ENCODE assay signal across 26 cellular contexts in the genomic region with DNA sequence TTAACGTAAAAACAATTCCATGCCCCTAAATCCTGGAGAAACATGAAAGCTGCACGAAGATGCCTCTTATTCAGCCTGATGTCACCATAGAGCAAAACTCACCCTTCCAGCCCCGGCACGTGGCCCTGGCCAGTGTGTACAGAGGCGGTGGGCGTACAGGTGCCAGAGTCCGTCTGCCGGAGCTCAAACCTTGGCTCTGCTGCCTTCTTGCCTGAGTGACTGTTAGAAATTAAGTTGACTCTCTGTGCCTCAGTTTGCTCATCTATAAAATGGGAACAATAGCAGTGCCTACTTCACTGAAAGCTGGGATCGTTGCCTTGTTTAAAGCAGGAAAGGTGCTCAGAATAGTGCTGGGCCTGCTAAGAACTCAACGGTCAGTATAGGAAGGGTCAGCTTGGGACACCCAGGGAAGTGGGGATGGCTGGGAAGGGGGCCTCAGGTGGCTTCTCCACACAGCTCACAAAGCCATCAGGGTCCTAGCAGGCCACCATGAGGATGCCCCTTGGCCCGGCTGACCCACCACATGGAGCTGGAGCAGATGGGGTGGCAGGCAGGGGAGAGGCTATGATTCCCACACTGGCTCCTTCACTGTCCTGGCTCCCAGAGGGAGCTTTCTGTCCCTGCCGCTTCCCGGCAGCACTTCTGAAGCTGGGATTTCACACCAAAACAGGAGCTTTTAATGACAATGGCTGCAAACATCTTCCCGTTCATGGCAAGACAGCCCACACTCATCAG.
DNase-seq lines count a peak whose midpoint lies in the region; ATAC-seq, FAIRE-seq and TF ChIP-seq lines count a peak whose summit lies in the region.
"Had no signal": no experiment of that assay in that cellular context is flagged by ENCODE, and none has a peak within 500 bp of the region (broad histone marks: within the 10 kb centered on the region; RNA-seq: fewer than 3 reads in every experiment).

No MANE protein-coding gene starts in this region.

- POLR2A ChIA-PET in HepG2 (lab: Yijun Ruan, JAX), result no interaction called here

- no peak overlapping the region for H3K4me2 ChIP-seq in HepG2 (ENCODE audit: low read depth, low read length)
- H3K4me2 ChIP-seq in osteoblast (ENCODE audit: insufficient read depth, low read length), result no peak overlapping the region
- H3K4me2 ChIP-seq: KMS-11, SK-N-SH had no signal

- H3K27me3 ChIP-seq in HepG2 (ENCODE audit: control insufficient read depth in 1 of 2, insufficient read depth in 2 of 2, low read length in 2 of 2) (peaks cover 9 to 84% of the 10 kb centered on the region in 2 experiments), osteoblast (ENCODE audit: insufficient read depth, low read length) (no peaks in the 10 kb centered on the region)
- H3K27me3 ChIP-seq: Peyer's patch had no signal

- FAIRE-seq in HepG2 (lab: Jason Lieb, UNC) (no peak), urothelium cell line (lab: Jason Lieb, UNC) (no peak)
- FAIRE-seq: GM19239, H54 had no signal

- H3K4me3 ChIP-seq in HepG2 (replicated peaks in 1 of 3; ENCODE audit: insufficient read depth in 1 of 3, low read depth in 2 of 3, low read length in 3 of 3) (no peak overlapping the region), osteoblast (ENCODE audit: insufficient read depth, low read length) (no peak overlapping the region)
- H3K4me3 ChIP-seq: Peyer's patch had no signal

- intact Hi-C loops in Right ventricle myocardium superior (cut with DNase I), result no loop called here
- intact Hi-C loops in left cardiac atrium (cut with DNase I), result no loop called here
- intact Hi-C loops in HepG2 (cut with micrococcal nuclease; ENCODE audit: unreplicated experiment), result no loop called here

- H3K79me2 ChIP-seq in HepG2 (ENCODE audit: insufficient read depth, low read length), result no peaks in the 10 kb centered on the region
- H3K79me2 ChIP-seq in osteoblast (ENCODE audit: insufficient read depth, low read length), result no peaks in the 10 kb centered on the region

- in situ Hi-C loops in HepG2 (cut with HindIII; ENCODE audit: extremely low pct_ligation_motif_present, low pct_unique_long_range_greater_than_20kb), result no loop called here

- H3K9me3 ChIP-seq in HepG2 (ENCODE audit: low read length) (no peaks in the 10 kb centered on the region), osteoblast (ENCODE audit: low read depth, low read length) (no peaks in the 10 kb centered on the region)
- H3K9me3 ChIP-seq: Peyer's patch, SK-N-SH had no signal

- no peak for TF ChIP-seq EP300 in HepG2 (IDR thresholded peaks at IDR 0.05; ENCODE audit: low read depth in 2 of 2, low read length in 2 of 2)
- TF ChIP-seq EP300 in HepG2 (CRISPR knock-in tag; IDR thresholded peaks at IDR 0.05; ENCODE audit: borderline replicate concordance), result no peak

- H3K27ac ChIP-seq in HepG2 (ENCODE audit: extremely low read length, insufficient read depth, low read length) (no peak overlapping the region), osteoblast (ENCODE audit: low read depth, low read length) (no peak overlapping the region)
- H3K27ac ChIP-seq: 22Rv1, C4-2B, KMS-11, Peyer's patch had no signal

- H3K36me3 ChIP-seq in HepG2 (replicated peaks in 1 of 2; ENCODE audit: control insufficient read depth in 1 of 2, insufficient read depth in 2 of 2, low read length in 2 of 2) (no peaks in the 10 kb centered on the region), osteoblast (ENCODE audit: insufficient read depth, low read length) (no peaks in the 10 kb centered on the region)
- H3K36me3 ChIP-seq: Peyer's patch had no signal

- H3K4me1 ChIP-seq in HepG2 (ENCODE audit: insufficient read depth, low read length) (no peaks in the 10 kb centered on the region), osteoblast (ENCODE audit: insufficient read depth, low read length) (no peaks in the 10 kb centered on the region)
- H3K4me1 ChIP-seq: Peyer's patch had no signal

- no peak for TF ChIP-seq POLR2A in HepG2 (IDR thresholded peaks at IDR 0.05; ENCODE audit: insufficient read depth in 1 of 2, low read depth in 2 of 2, low read length in 2 of 2)

- CTCF ChIA-PET in HepG2 (lab: Yijun Ruan, JAX; ENCODE audit: low intra/inter-chr PET ratio, low total read pairs), result no interaction called here

- H2AFZ ChIP-seq in HepG2 (ENCODE audit: low read length) (no peak overlapping the region), osteoblast (ENCODE audit: low read length) (no peak overlapping the region)

- H3K9ac ChIP-seq in HepG2 (ENCODE audit: insufficient read depth, low read depth, low read length), result no peak overlapping the region
- H3K9ac ChIP-seq: KMS-11, SK-N-SH had no signal

- no TSS peak for BruUV-seq in HepG2 (replicated peaks; lab: Mats Ljungman, UMichigan)

- no peaks in the 10 kb centered on the region for H4K20me1 ChIP-seq in HepG2 (ENCODE audit: insufficient read depth, low read length)
- H4K20me1 ChIP-seq in osteoblast (ENCODE audit: insufficient read depth, low read length), result no peaks in the 10 kb centered on the region

- TF ChIP-seq CTCF in HepG2 (CRISPR knock-in tag; IDR thresholded peaks at IDR 0.05), result no peak
- TF ChIP-seq CTCF in osteoblast (IDR thresholded peaks at IDR 0.05; ENCODE audit: extremely low read depth, low read depth, low read length), result no peak

- peak; percentile 28 for DNase-seq in Right ventricle myocardium superior
- no peak for DNase-seq in left cardiac atrium
- no peak for DNase-seq in HepG2 (ENCODE audit: low spot score)
- peak; percentile 50 for DNase-seq in osteoblast (ENCODE audit: insufficient read length, low spot score, missing footprints)
- DNase-seq in DMS53 treated with DMSO at 0.1 percent for 48 hours (lab: John Stamatoyannopoulos, UW; ENCODE audit: unreplicated experiment), result no peak
- DNase-seq in urothelium cell line (ENCODE audit: low spot score), result no peak
- DNase-seq: CD8-positive, alpha-beta T cell; DMS 273 treated with DMSO at 0.1 percent for 48 hours; DND-41; IMR-90; MM.1S; NCI-H1417 treated with DMSO at 0.1 percent for 48 hours; NCI-H1694 treated with DMSO at 0.1 percent for 48 hours; NCI-H2081 treated with DMSO at 0.1 percent for 48 hours; NCI-H2171; NCI-H226; NCI-H510A; NCI-H69; SK-N-SH had no signal

- 16% methylated on average over 14 of the region's 14 CpGs for WGBS in HepG2 (ENCODE audit: low lambda C conversion rate)

- TF ChIP-seq RAD21 in HepG2 (CRISPR knock-in tag; IDR thresholded peaks at IDR 0.05), result no peak

- no peak for ATAC-seq in Right ventricle myocardium superior (ENCODE audit: poor library complexity)
- no peak for ATAC-seq in left cardiac atrium
- ATAC-seq in HepG2, result no peak
- no peak for ATAC-seq in HG02852 (IDR thresholded peaks at IDR 0.05; ENCODE audit: unreplicated experiment)
- ATAC-seq: CD8-positive, alpha-beta T cell had no signal

TF ChIP-seq in HepG2, 621 proteins besides CTCF, POLR2A, EP300 and RAD21:
- TF ChIP-seq ZNF335 (CRISPR knock-in tag; IDR thresholded peaks at IDR 0.05) (no peak), ZNF570 (CRISPR knock-in tag; IDR thresholded peaks at IDR 0.05; ENCODE audit: borderline replicate concordance) (no peak), ZNF629 (CRISPR knock-in tag; conservative IDR thresholded peaks at IDR 0.05) (peak; percentile 80), ZBTB46 (CRISPR knock-in tag; IDR thresholded peaks at IDR 0.05; ENCODE audit: borderline replicate concordance) (no peak), LBX2 (CRISPR knock-in tag; IDR thresholded peaks at IDR 0.05; ENCODE audit: borderline replicate concordance) (no peak), ZMYM3 (CRISPR knock-in tag; IDR thresholded peaks at IDR 0.05) (peak; percentile 29; the same call in 1 of the 2 replicates), NFIC (IDR thresholded peaks at IDR 0.05; ENCODE audit: low read length) (no peak)
- TF ChIP-seq, protein P1, sequence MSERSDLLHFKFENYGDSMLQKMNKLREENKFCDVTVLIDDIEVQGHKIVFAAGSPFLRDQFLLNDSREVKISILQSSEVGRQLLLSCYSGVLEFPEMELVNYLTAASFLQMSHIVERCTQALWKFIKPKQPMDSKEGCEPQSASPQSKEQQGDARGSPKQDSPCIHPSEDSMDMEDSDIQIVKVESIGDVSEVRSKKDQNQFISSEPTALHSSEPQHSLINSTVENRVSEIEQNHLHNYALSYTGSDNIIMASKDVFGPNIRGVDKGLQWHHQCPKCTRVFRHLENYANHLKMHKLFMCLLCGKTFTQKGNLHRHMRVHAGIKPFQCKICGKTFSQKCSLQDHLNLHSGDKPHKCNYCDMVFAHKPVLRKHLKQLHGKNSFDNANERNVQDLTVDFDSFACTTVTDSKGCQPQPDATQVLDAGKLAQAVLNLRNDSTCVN (CRISPR knock-in tag; IDR thresholded peaks at IDR 0.05; ENCODE audit: borderline replicate concordance), result no peak
TF ChIP-seq in HepG2: peak in this region for 2.

Comparison
In these comparisons a context has a peak if more than half of its experiments do, and no peak if none do; other contexts are left out.
1. DNase-seq: peak in Right ventricle myocardium superior (single experiment) and osteoblast (single experiment); none in left cardiac atrium (single experiment), HepG2 (single experiment), DMS53 treated with DMSO at 0.1 percent for 48 hours (single experiment) and urothelium cell line (single experiment).